Comparison of ENCODE assay signal across 8 cellular contexts in the genomic region with DNA sequence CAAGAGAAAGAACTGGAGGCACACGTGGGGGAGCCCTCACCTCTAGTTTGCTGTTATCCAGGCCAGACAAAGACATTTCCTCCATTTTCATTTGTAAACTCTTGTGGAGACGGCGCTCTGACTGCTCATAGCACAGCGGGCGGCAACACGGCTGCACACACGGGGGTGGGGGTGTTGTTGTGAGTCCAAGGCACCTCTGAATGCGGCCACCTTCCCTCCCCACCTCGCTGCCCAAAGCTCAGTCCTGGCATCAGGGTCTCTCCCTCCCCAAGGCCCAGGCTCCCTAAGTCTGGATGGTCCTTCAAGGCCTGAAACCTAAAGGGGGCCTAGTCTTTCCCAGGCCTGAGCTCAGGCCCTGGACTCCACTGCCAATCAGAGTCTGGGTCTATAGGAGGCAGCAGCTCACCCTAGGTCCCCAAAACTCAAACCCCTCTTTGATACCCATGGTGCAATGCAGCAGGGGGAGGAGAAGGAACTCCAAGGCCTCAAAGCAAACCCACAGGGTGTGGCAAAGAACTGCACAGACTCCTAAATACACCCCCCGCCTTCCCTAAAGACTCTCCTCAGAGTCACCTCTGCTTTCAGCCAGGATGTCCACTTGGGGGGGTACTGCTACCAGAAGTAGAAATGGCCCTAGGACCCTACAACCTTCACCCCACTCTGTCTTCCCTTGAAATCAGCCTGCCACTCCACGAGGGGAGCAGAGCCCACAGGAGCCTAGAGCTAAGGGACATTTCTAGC. TPM values are rescaled to one million over a fixed set of nuclear protein-coding genes. Genes with fewer than 3 reads are reported as not detected.
DNase-seq lines count a peak whose midpoint lies in the region; ATAC-seq, FAIRE-seq and TF ChIP-seq lines count a peak whose summit lies in the region.

No MANE protein-coding gene starts in this region.

- TF ChIP-seq CTCF in 22Rv1 (IDR thresholded peaks at IDR 0.05) (no peak), GM12875 (IDR thresholded peaks at IDR 0.05; ENCODE audit: borderline replicate concordance, insufficient read depth, low read depth, low read length) (0 out of 2 replicates have a peak, but pooled peaks have one; percentile 22), Peyer's patch (IDR thresholded peaks at IDR 0.05) (no peak), astrocyte of the spinal cord (IDR thresholded peaks at IDR 0.05; ENCODE audit: low read depth, low read length) (peak; percentile 28), keratinocyte (optimal IDR thresholded peaks at IDR 0.05 in 1 of 3, IDR thresholded peaks at IDR 0.05 in 1 of 3, conservative IDR thresholded peaks at IDR 0.05 in 1 of 3; ENCODE audit: extremely low read depth in 1 of 3, insufficient read depth in 2 of 3, low read length in 3 of 3) (peak in 2 of 3 experiments; percentile 25 to 36), stomach (IDR thresholded peaks at IDR 0.05) (no peak)

- WGBS in stomach, 5 donors: 41 to 52% (median 49%) methylated on average over 11 of the region's 11 CpGs

- dilution Hi-C loops in keratinocyte (cut with MboI; ENCODE audit: extremely low pct_ligation_motif_present, low sequenced_read_pairs): no loop called here

- no peaks in the 10 kb centered on the region for H4K20me1 ChIP-seq in keratinocyte (ENCODE audit: control insufficient read depth, extremely low read depth, insufficient read depth, low read length)

- H2AFZ ChIP-seq in keratinocyte (ENCODE audit: control insufficient read depth, low read length): no peak overlapping the region

- H3K27ac ChIP-seq in 22Rv1: peak overlapping the region; percentile 97
- peak overlapping the region; percentile 99 to 100 (median 99) for H3K27ac ChIP-seq in Peyer's patch
- peak overlapping the region; percentile 85 for H3K27ac ChIP-seq in keratinocyte (ENCODE audit: control insufficient read depth, insufficient read depth, low read length)
- peak overlapping the region; percentile 97 to 100 (median 100) for H3K27ac ChIP-seq in stomach

- TF ChIP-seq EP300 in stomach (IDR thresholded peaks at IDR 0.05): no peak

- H3K27me3 ChIP-seq in Peyer's patch (no peaks in the 10 kb centered on the region), keratinocyte (ENCODE audit: control insufficient read depth, extremely low read depth, insufficient read depth, low read length) (no peaks in the 10 kb centered on the region), stomach (no peaks in the 10 kb centered on the region)

- H3K36me3 ChIP-seq in Peyer's patch (peaks cover 0 to 42% (median 0%) of the 10 kb centered on the region in 3 donors), keratinocyte (ENCODE audit: control insufficient read depth in 2 of 2, extremely low read depth in 1 of 2, insufficient read depth in 2 of 2, low read length in 2 of 2) (peaks cover 22 to 25% of the 10 kb centered on the region in 2 experiments), stomach (peaks cover 41 to 47% (median 46%) of the 10 kb centered on the region in 4 donors)

- no peaks in the 10 kb centered on the region for H3K9me3 ChIP-seq in Peyer's patch
- no peaks in the 10 kb centered on the region for H3K9me3 ChIP-seq in keratinocyte (ENCODE audit: control insufficient read depth, low read depth, low read length)
- H3K9me3 ChIP-seq in stomach: no peaks in the 10 kb centered on the region

- peak in 2 of 3 donors; percentile 54 to 66 for DNase-seq in Peyer's patch
- peak; percentile 43 for DNase-seq in astrocyte of the spinal cord (ENCODE audit: low read depth, low spot score)
- DNase-seq in keratinocyte (ENCODE audit: low read depth, low spot score): no peak
- DNase-seq in stomach: no peak
- no peak for DNase-seq in 8988T

- no peak for ATAC-seq in GM18519 (IDR thresholded peaks at IDR 0.05; ENCODE audit: low FRiP score, unreplicated experiment)

- H3K9ac ChIP-seq in keratinocyte (ENCODE audit: control insufficient read depth, extremely low read depth, insufficient read depth, low read length): peak overlapping the region; percentile 90

- FAIRE-seq in keratinocyte (lab: Jason Lieb, UNC): peak; percentile 65

- no peaks in the 10 kb centered on the region for H3K9me1 ChIP-seq in keratinocyte (ENCODE audit: control insufficient read depth, extremely low read depth, insufficient read depth, low read length)

- intact Hi-C loops in stomach (cut with DNase I; ENCODE audit: low total_unique reads): no loop called here

- H3K4me3 ChIP-seq in GM12875 (ENCODE audit: low read depth, low read length) (peak overlapping the region; percentile 85), Peyer's patch (peak overlapping the region; percentile 87 to 98 (median 96)), astrocyte of the spinal cord (ENCODE audit: low read depth, low read length) (peak overlapping the region; percentile 77), keratinocyte (ENCODE audit: control insufficient read depth in 2 of 3, extremely low read depth in 1 of 3, insufficient read depth in 2 of 3, low read depth in 1 of 3, low read length in 3 of 3) (peak overlapping the region; percentile 79 to 85 (median 83)), stomach (peak overlapping the region; percentile 71 to 99 (median 92))

- in situ Hi-C loops in astrocyte of the spinal cord (cut with HindIII; ENCODE audit: low sequenced_read_pairs): no loop called here

- H3K4me1 ChIP-seq in Peyer's patch (peaks cover 0 to 30% (median 6%) of the 10 kb centered on the region in 4 donors), keratinocyte (ENCODE audit: control insufficient read depth, extremely low read depth, insufficient read depth, low read length) (peaks cover 20% of the 10 kb centered on the region), stomach (peaks cover 26 to 52% (median 36%) of the 10 kb centered on the region in 4 donors)

- H3K79me2 ChIP-seq in keratinocyte (ENCODE audit: control insufficient read depth, insufficient read depth, low read length): peaks cover 25% of the 10 kb centered on the region

- TF ChIP-seq POLR2A in Peyer's patch (IDR thresholded peaks at IDR 0.05) (no peak), stomach (IDR thresholded peaks at IDR 0.05) (no peak)

- peak overlapping the region; percentile 94 for H3K4me2 ChIP-seq in keratinocyte (ENCODE audit: control insufficient read depth, extremely low read depth, insufficient read depth, low read depth, low read length)

RNA-seq across cellular contexts. Expression of gene ATXN7L3, which starts 1.5 kb away (rescaled TPM):
- total RNA-seq in Peyer's patch (10 to 100 TPM; 51.7 to 92.6 (median 65.7) TPM), stomach (10 to 100 TPM; 11.1 to 57.4 (median 43.7) TPM)
- polyA plus RNA-seq in keratinocyte (29.3 to 33.8 TPM (median 32.8 TPM) in 3 replicates), stomach (10 to 100 TPM; 21.0 to 29.9 (median 29.2) TPM)
- 68.4 TPM for polyA plus RNA-seq in keratinocyte (2011; ENCODE audit: low read depth)
- polyA plus RNA-seq in keratinocyte (2011; cell fraction: cytosol; rRNA removed): 27.1 and 31.7 TPM in 2 replicates
- polyA plus RNA-seq in keratinocyte (2011; cell fraction: nucleus; rRNA removed): 63.6 and 75.5 TPM in 2 replicates
- polyA plus RNA-seq in keratinocyte (2012; ENCODE audit: low replicate concordance): 20.6 and 28.4 TPM in 2 replicates
- 38.4 to 46.4 TPM (median 38.5 TPM) in 3 replicates for polyA minus RNA-seq in keratinocyte
- 25.5 TPM for polyA minus RNA-seq in keratinocyte (2011; cell fraction: cytosol; rRNA and poly(A)+ RNA removed)
- polyA minus RNA-seq in keratinocyte (2011; cell fraction: nucleus; rRNA and poly(A)+ RNA removed): 17.3 and 17.8 TPM in 2 replicates

RNA-seq across cellular contexts. Expression of gene TMUB2, which starts 11.4 kb away (rescaled TPM):
- total RNA-seq in Peyer's patch (10 to 100 TPM; 19.8 to 66.6 (median 52.7) TPM), stomach (10 to 100 TPM; 10.7 to 62.4 (median 16.2) TPM)
- polyA plus RNA-seq in keratinocyte (25.5 to 38.5 TPM (median 27.1 TPM) in 3 replicates), stomach (10 to 100 TPM; 16.2 to 37.8 (median 16.5) TPM)
- polyA plus RNA-seq in keratinocyte (2011; ENCODE audit: low read depth): 4.7 TPM
- 18.3 and 19.7 TPM in 2 replicates for polyA plus RNA-seq in keratinocyte (2011; cell fraction: cytosol; rRNA removed)
- 76.6 and 85.4 TPM in 2 replicates for polyA plus RNA-seq in keratinocyte (2011; cell fraction: nucleus; rRNA removed)
- 21.2 and 24.5 TPM in 2 replicates for polyA plus RNA-seq in keratinocyte (2012; ENCODE audit: low replicate concordance)
- 16.5 to 23.1 TPM (median 18.7 TPM) in 3 replicates for polyA minus RNA-seq in keratinocyte
- polyA minus RNA-seq in keratinocyte (2011; cell fraction: cytosol; rRNA and poly(A)+ RNA removed): 18.2 TPM
- 20.4 and 27.3 TPM in 2 replicates for polyA minus RNA-seq in keratinocyte (2011; cell fraction: nucleus; rRNA and poly(A)+ RNA removed)

RNA-seq across cellular contexts. Expression of gene UBTF, which starts 21.3 kb away (rescaled TPM):
- total RNA-seq in Peyer's patch (100 to 1,000 TPM in 1 of 4 donors, 10 to 100 TPM in 3; 58.4 to 167 (median 77.7) TPM), stomach (100 to 1,000 TPM in 2 of 5 donors, 10 to 100 TPM in 3; 35.8 to 198 (median 59.4) TPM)
- polyA plus RNA-seq in keratinocyte (14.7 to 23.0 TPM (median 20.5 TPM) in 3 replicates), stomach (10 to 100 TPM; 25.5 to 28.8 (median 27.4) TPM)
- polyA plus RNA-seq in keratinocyte (2011; ENCODE audit: low read depth): 52.7 TPM
- 15.6 and 21.1 TPM in 2 replicates for polyA plus RNA-seq in keratinocyte (2011; cell fraction: cytosol; rRNA removed)
- 37.8 and 39.2 TPM in 2 replicates for polyA plus RNA-seq in keratinocyte (2011; cell fraction: nucleus; rRNA removed)
- polyA plus RNA-seq in keratinocyte (2012; ENCODE audit: low replicate concordance): 30.2 and 38.1 TPM in 2 replicates
- polyA minus RNA-seq in keratinocyte: 9.3 to 36.6 TPM (median 15.2 TPM) in 3 replicates
- polyA minus RNA-seq in keratinocyte (2011; cell fraction: cytosol; rRNA and poly(A)+ RNA removed): 19.8 TPM
- 13.9 and 17.8 TPM in 2 replicates for polyA minus RNA-seq in keratinocyte (2011; cell fraction: nucleus; rRNA and poly(A)+ RNA removed)

RNA-seq across cellular contexts. Expression of gene ASB16, which starts 27.6 kb away (rescaled TPM):
- total RNA-seq in Peyer's patch (under 1 TPM in 1 of 4 donors, not detected in 3; 0.57 TPM), stomach (under 1 TPM in 1 of 5 donors, not detected in 4; 0.73 TPM)
- polyA plus RNA-seq in keratinocyte (not detected in 3 replicates), stomach (under 1 TPM in 2 of 3 donors, not detected in 1; 0.30 to 0.31 TPM)
- polyA plus RNA-seq in keratinocyte (2011; ENCODE audit: low read depth): not detected
- polyA plus RNA-seq in keratinocyte (2011; cell fraction: cytosol; rRNA removed): not detected in 2 replicates
- polyA plus RNA-seq in keratinocyte (2011; cell fraction: nucleus; rRNA removed): not detected in 2 replicates
- polyA plus RNA-seq in keratinocyte (2012; ENCODE audit: low replicate concordance): 0.24 and 0.32 TPM in 2 replicates
- not detected in 3 replicates for polyA minus RNA-seq in keratinocyte
- polyA minus RNA-seq in keratinocyte (2011; cell fraction: cytosol; rRNA and poly(A)+ RNA removed): not detected
- not detected in 2 replicates for polyA minus RNA-seq in keratinocyte (2011; cell fraction: nucleus; rRNA and poly(A)+ RNA removed)

RNA-seq across cellular contexts. Expression of gene HROB, which starts 56.4 kb away (rescaled TPM):
- total RNA-seq in Peyer's patch (1 to 10 TPM in 3 of 4 donors, under 1 TPM in 1; 0.53 to 5.8 (median 1.6) TPM), stomach (1 to 10 TPM in 2 of 5 donors, under 1 TPM in 1, not detected in 2; 0.14 to 1.7 (median 1.3) TPM)
- polyA plus RNA-seq in keratinocyte (1.3 to 4.5 TPM (median 3.4 TPM) in 3 replicates), stomach (1 to 10 TPM in 1 of 3 donors, under 1 TPM in 2; 0.61 to 2.4 (median 0.62) TPM)
- polyA plus RNA-seq in keratinocyte (2011; ENCODE audit: low read depth): 0.37 TPM
- 1.9 and 2.0 TPM in 2 replicates for polyA plus RNA-seq in keratinocyte (2011; cell fraction: cytosol; rRNA removed)
- 3.5 and 5.1 TPM in 2 replicates for polyA plus RNA-seq in keratinocyte (2011; cell fraction: nucleus; rRNA removed)
- polyA plus RNA-seq in keratinocyte (2012; ENCODE audit: low replicate concordance): 0.75 and 3.2 TPM in 2 replicates
- 3.7 to 8.3 TPM (median 5.1 TPM) in 3 replicates for polyA minus RNA-seq in keratinocyte
- 6.3 TPM for polyA minus RNA-seq in keratinocyte (2011; cell fraction: cytosol; rRNA and poly(A)+ RNA removed)
- 1.7 and 2.5 TPM in 2 replicates for polyA minus RNA-seq in keratinocyte (2011; cell fraction: nucleus; rRNA and poly(A)+ RNA removed)

Comparison
In these comparisons a context has a peak if more than half of its experiments do, and no peak if none do; other contexts are left out.
1. CTCF ChIP-seq: peak in GM12875 (single experiment), astrocyte of the spinal cord (single experiment) and keratinocyte (2 of 3); none in 22Rv1 (single experiment), Peyer's patch (0 of 6) and stomach (0 of 7).
2. DNase-seq: peak in Peyer's patch (2 of 3) and astrocyte of the spinal cord (single experiment); none in keratinocyte (single experiment), stomach (single experiment) and 8988T (single experiment).
3. Peak in every context shown above with its lines, with median percentiles within 50 percentile points of each other: H3K27ac ChIP-seq and H3K4me3 ChIP-seq.